ENCODE assay signal across 19 cellular contexts in genomic region chr6:45591306-45591705, GRCh38.
DNase-seq lines count a peak whose midpoint lies in the region; ATAC-seq, FAIRE-seq and TF ChIP-seq lines count a peak whose summit lies in the region.
"Had no signal": no experiment of that assay in that cellular context is flagged by ENCODE, and none has a peak within 500 bp of the region (broad histone marks: within the 10 kb centered on the region; RNA-seq: fewer than 3 reads in every experiment).

No MANE protein-coding gene starts in this region.

- FAIRE-seq in bronchial epithelial cell (lab: Jason Lieb, UNC) (no peak), H54 (lab: Jason Lieb, UNC) (no peak)

- H3K9me3 ChIP-seq in osteoblast (ENCODE audit: low read depth, low read length) = no peaks in the 10 kb centered on the region

- TF ChIP-seq CTCF in Calu3 (IDR thresholded peaks at IDR 0.05; ENCODE audit: unreplicated experiment) (no peak), bronchial epithelial cell (IDR thresholded peaks at IDR 0.05; ENCODE audit: insufficient read depth, low read length, severe bottlenecking) (no peak), osteoblast (IDR thresholded peaks at IDR 0.05; ENCODE audit: extremely low read depth, low read depth, low read length) (no peak)

- peaks cover under 1% of the 10 kb centered on the region for H3K9me3 Mint-ChIP-seq in Calu3 (ENCODE audit: low read depth, unreplicated experiment)
- H3K9me3 Mint-ChIP-seq: activated B cell treated with CpG ODN at 0.5 μM for 24 hours had no signal

- H3K79me2 ChIP-seq in osteoblast (ENCODE audit: insufficient read depth, low read length) = no peaks in the 10 kb centered on the region
- H3K79me2 ChIP-seq: parathyroid adenoma had no signal

- no peak overlapping the region for H3K4me3 Mint-ChIP-seq in Calu3 (ENCODE audit: low read depth, unreplicated experiment)
- H3K4me3 Mint-ChIP-seq: activated B cell treated with CpG ODN at 0.5 μM for 24 hours; activated T-helper 1 cell treated with anti-CD3 and anti-CD28 coated beads, Interleukin-12 subunit alpha, Interleukin-12 subunit beta, Interleukin-2, Interleukin-4 antibody, amounts not matched to agents 30 ng/mL and 10 ng/mL and 1 ng/mL, durations not matched to agents 14 hours and 24 hours and 36 hours had no signal

- H3K36me3 Mint-ChIP-seq in Calu3 (ENCODE audit: insufficient read depth, unreplicated experiment) = no peaks in the 10 kb centered on the region

- no TSS peak for BruUV-seq in Calu3 (replicated peaks; lab: Mats Ljungman, UMichigan)

- intact Hi-C loops in Calu3 (cut with micrococcal nuclease; ENCODE audit: unreplicated experiment) = no loop called here

- no peak overlapping the region for H2AFZ ChIP-seq in osteoblast (ENCODE audit: low read length)
- H2AFZ ChIP-seq: parathyroid adenoma had no signal

- peaks cover 24% of the 10 kb centered on the region for H3K4me1 ChIP-seq in osteoblast (ENCODE audit: insufficient read depth, low read length)
- H3K4me1 ChIP-seq: parathyroid adenoma had no signal

- H3K27ac Mint-ChIP-seq in Calu3 (ENCODE audit: unreplicated experiment) = peak overlapping the region; percentile 24
- H3K27ac Mint-ChIP-seq: activated B cell treated with CpG ODN at 0.5 μM for 24 hours had no signal

- H3K27ac ChIP-seq in osteoblast (ENCODE audit: low read depth, low read length) = peak overlapping the region; percentile 67
- H3K27ac ChIP-seq: parathyroid adenoma had no signal

- H3K36me3 ChIP-seq in bronchial epithelial cell (ENCODE audit: control insufficient read depth, insufficient read depth, low read length) (no peaks in the 10 kb centered on the region), osteoblast (ENCODE audit: insufficient read depth, low read length) (no peaks in the 10 kb centered on the region)

- no peaks in the 10 kb centered on the region for H3K27me3 ChIP-seq in bronchial epithelial cell (ENCODE audit: control insufficient read depth, insufficient read depth, low read length)
- H3K27me3 ChIP-seq in osteoblast (ENCODE audit: insufficient read depth, low read length) = no peaks in the 10 kb centered on the region

- ATAC-seq in HG02884 (IDR thresholded peaks at IDR 0.05; ENCODE audit: unreplicated experiment) = no peak

- H3K4me1 Mint-ChIP-seq in Calu3 (ENCODE audit: low read depth, unreplicated experiment) = peaks cover 64% of the 10 kb centered on the region

- DNase-seq in Calu3 = no peak
- DNase-seq in M059J (ENCODE audit: low read depth) = peak; percentile 79
- peak; percentile 81 for DNase-seq in bronchial epithelial cell (ENCODE audit: low read depth)
- no peak for DNase-seq in osteoblast (ENCODE audit: insufficient read length, low spot score, missing footprints)
- DNase-seq in effector CD8-positive, alpha-beta T cell (lab: John Stamatoyannopoulos, UW) = no peak
- no peak for DNase-seq in H54 (ENCODE audit: insufficient read length, low spot score)
- no peak for DNase-seq in OCI-M2 (lab: John Stamatoyannopoulos, UW; ENCODE audit: unreplicated experiment)
- DNase-seq: activated B cell treated with CpG ODN at 0.5 μM for 24 hours; caudate nucleus; CD4-positive, alpha-beta memory T cell; GF-D8; KBM-7; NCI-H2029; NCI-H774; stimulated activated CD4-positive, alpha-beta T cell treated with anti-CD3 and anti-CD28 coated beads, Interleukin-4, amount 100 ng/mL, for 24 hours; stimulated activated naive CD4-positive, alpha-beta T cell treated with Interleukin-2 at 50 U/mL for 16 hours had no signal

- peak overlapping the region; percentile 31 for H3K4me2 ChIP-seq in osteoblast (ENCODE audit: insufficient read depth, low read length)

- no peaks in the 10 kb centered on the region for H4K20me1 ChIP-seq in osteoblast (ENCODE audit: insufficient read depth, low read length)

- no peak for TF ChIP-seq POLR2A in H54 (IDR thresholded peaks at IDR 0.05; ENCODE audit: low read depth, low read length)

- H3K4me3 ChIP-seq in bronchial epithelial cell (ENCODE audit: low read depth, low read length) (no peak overlapping the region), osteoblast (ENCODE audit: insufficient read depth, low read length) (no peak overlapping the region)

- CTCF ChIA-PET in Calu3 (lab: Charles Lee) = interaction anchor here (0.7 kb wide), 1 partner anchor 56 kb away, joined by 3 read pairs; no protein-coding TSS in a partner anchor

- no peaks in the 10 kb centered on the region for H3K27me3 Mint-ChIP-seq in Calu3 (ENCODE audit: unreplicated experiment)
- H3K27me3 Mint-ChIP-seq: activated B cell treated with CpG ODN at 0.5 μM for 24 hours; CD4-positive, alpha-beta memory T cell had no signal

Comparison
In these comparisons a context has a peak if more than half of its experiments do, and no peak if none do; other contexts are left out.
1. DNase-seq: peak in M059J (single experiment) and bronchial epithelial cell (single experiment); none in Calu3 (single experiment), osteoblast (single experiment), effector CD8-positive, alpha-beta T cell (single experiment), H54 (single experiment) and OCI-M2 (single experiment).